Comparison of ENCODE assay signal across 26 cellular contexts in genomic region chr1:235460768-235461167, GRCh38.
"Had no signal": no experiment of that assay in that cellular context is flagged by ENCODE, and none has a peak within 500 bp of the region (broad histone marks: within the 10 kb centered on the region; RNA-seq: fewer than 3 reads in every experiment).

No MANE protein-coding gene starts in this region.

- H3K27ac Mint-ChIP-seq: immature natural killer cell; memory B cell; natural killer cell treated with Interleukin-12 subunit alpha and Interleukin-12 subunit beta and Interleukin-15 and Interleukin-18, amount 100 ng/mL, for 72 hours; progenitor cell of endocrine pancreas; stimulated activated naive B cell treated with anti-CD40 and anti-IgM and Interleukin-4, amounts not matched to agents 10 μg/mL and 1 μg/mL and 100 μg/mL, for 72 hours had no signal

- H3K36me3 Mint-ChIP-seq: natural killer cell treated with Interleukin-12 subunit alpha and Interleukin-12 subunit beta and Interleukin-15 and Interleukin-18, amount 100 ng/mL, for 72 hours had no signal

- H3K4me1 ChIP-seq: left ventricle myocardium inferior, right atrium auricular region, right lobe of liver, stomach, testis, transverse colon, upper lobe of left lung had no signal

- ATAC-seq: left colon; mucosa of descending colon; naive thymus-derived CD4-positive, alpha-beta T cell; natural killer cell treated with Interleukin-12 subunit alpha and Interleukin-12 subunit beta and Interleukin-15 and Interleukin-18, amount 100 ng/mL, for 72 hours; right lobe of liver; stimulated activated naive B cell treated with anti-CD40 and anti-IgM and Interleukin-4, amounts not matched to agents 10 μg/mL and 1 μg/mL and 100 μg/mL, for 72 hours; stimulated activated naive CD8-positive, alpha-beta T cell treated with anti-CD3 and anti-CD28 coated beads, Interleukin-15, Interleukin-2, amounts not matched to agents 100 U/mL and 50 U/mL, for 24 hours had no signal

- H3K9me3 ChIP-seq: left ventricle myocardium inferior, mucosa of descending colon, ovary, right atrium auricular region, right lobe of liver, stomach, testis, thyroid gland, transverse colon, upper lobe of left lung had no signal

- H3K27me3 ChIP-seq: ovary, right atrium auricular region, right lobe of liver, stomach, testis, thyroid gland, transverse colon, upper lobe of left lung had no signal

- H3K27ac ChIP-seq: left ventricle myocardium inferior, ovary, right atrium auricular region, right lobe of liver, stomach, testis, thyroid gland, transverse colon, upper lobe of left lung had no signal

- H3K36me3 ChIP-seq: ovary, right lobe of liver, thyroid gland had no signal

- H3K4me3 ChIP-seq: left ventricle myocardium inferior, lung, mucosa of descending colon, ovary, right atrium auricular region, right lobe of liver, stomach, testis, thyroid gland, transverse colon, upper lobe of left lung had no signal

- H3K4me1 Mint-ChIP-seq: stimulated activated naive B cell treated with anti-CD40 and anti-IgM and Interleukin-4, amounts not matched to agents 10 μg/mL and 1 μg/mL and 100 μg/mL, for 72 hours had no signal

- DNase-seq: hypothalamus; immature natural killer cell; kidney; left colon; left ventricle myocardium inferior; midbrain; mucosa of descending colon; naive thymus-derived CD4-positive, alpha-beta T cell; ovary; right lobe of liver; stimulated activated CD4-positive, alpha-beta T cell treated with anti-CD3 and anti-CD28 coated beads, Interleukin-12 subunit alpha, Interleukin-12 subunit beta, amount 100 ng/mL, for 4 hours; stimulated activated CD4-positive, alpha-beta T cell treated with anti-CD3 and anti-CD28 coated beads, Interleukin-15, amount 100 ng/mL, for 24 hours; stimulated activated CD4-positive, alpha-beta T cell treated with anti-CD3 and anti-CD28 coated beads, Interleukin-2, amount 100 ng/mL, for 24 hours; stimulated activated CD4-positive, alpha-beta T cell treated with anti-CD3 and anti-CD28 coated beads, Interleukin-4, amount 100 ng/mL, for 1 hour; stimulated activated naive B cell treated with anti-CD40 and anti-IgM and Interleukin-4, amounts not matched to agents 10 μg/mL and 1 μg/mL and 100 μg/mL, for 72 hours; stimulated activated naive CD8-positive, alpha-beta T cell treated with anti-CD3 and anti-CD28 coated beads, Interleukin-15, Interleukin-2, amounts not matched to agents 100 U/mL and 50 U/mL, for 24 hours; stomach; testis; thyroid gland; transverse colon had no signal

- H3K9me3 Mint-ChIP-seq: immature natural killer cell; memory B cell; natural killer cell treated with Interleukin-12 subunit alpha and Interleukin-12 subunit beta and Interleukin-15 and Interleukin-18, amount 100 ng/mL, for 72 hours had no signal

- H3K4me3 Mint-ChIP-seq: immature natural killer cell; memory B cell; naive thymus-derived CD4-positive, alpha-beta T cell; natural killer cell treated with Interleukin-12 subunit alpha and Interleukin-12 subunit beta and Interleukin-15 and Interleukin-18, amount 100 ng/mL, for 72 hours; stimulated activated naive B cell treated with anti-CD40 and anti-IgM and Interleukin-4, amounts not matched to agents 10 μg/mL and 1 μg/mL and 100 μg/mL, for 72 hours had no signal

- H3K27me3 Mint-ChIP-seq: memory B cell; naive thymus-derived CD4-positive, alpha-beta T cell; natural killer cell treated with Interleukin-12 subunit alpha and Interleukin-12 subunit beta and Interleukin-15 and Interleukin-18, amount 100 ng/mL, for 72 hours; progenitor cell of endocrine pancreas; stimulated activated naive B cell treated with anti-CD40 and anti-IgM and Interleukin-4, amounts not matched to agents 10 μg/mL and 1 μg/mL and 100 μg/mL, for 72 hours had no signal
